ENCODE assay signal across 15 cellular contexts in the genomic region with DNA sequence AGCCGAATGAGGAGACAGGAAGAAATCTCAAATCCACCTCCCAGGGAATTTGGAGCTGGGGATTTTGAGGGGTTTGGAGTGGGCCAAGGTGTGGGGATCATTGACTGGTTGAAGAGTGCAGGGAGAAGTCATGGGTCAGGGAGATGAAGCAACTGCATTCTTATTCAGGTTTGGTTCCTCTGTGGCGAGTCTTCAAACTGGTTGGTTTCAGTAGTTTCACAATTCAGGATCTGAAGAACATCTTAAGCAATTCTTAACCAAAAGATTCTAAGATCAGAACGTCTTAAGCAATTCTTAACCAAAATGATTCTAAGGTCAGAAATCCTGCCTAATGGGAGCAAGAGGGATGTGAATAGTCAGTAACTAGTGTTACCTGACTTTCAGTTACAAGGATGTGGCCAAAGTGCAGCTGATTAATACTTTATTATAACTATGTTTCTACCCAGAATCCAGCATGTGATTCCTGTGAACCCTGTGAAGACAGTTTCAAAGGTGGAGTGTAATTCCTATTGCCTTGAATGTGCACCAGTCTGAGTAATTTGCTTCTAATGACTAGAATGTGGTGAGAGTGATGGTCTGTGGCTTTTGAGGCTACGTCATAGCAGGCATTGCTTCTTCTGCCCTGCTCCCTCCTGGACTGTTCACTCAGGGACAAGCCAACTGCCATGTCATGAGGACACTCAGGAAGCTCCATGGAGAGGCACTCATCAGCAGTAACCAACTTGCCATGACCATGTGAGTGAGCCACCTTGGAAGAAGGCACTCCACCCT.
A peak's percentile ranks its signal among the peaks of the same experiment; 100 is the strongest.
DNase-seq lines count a peak whose midpoint lies in the region; FAIRE-seq and TF ChIP-seq lines count a peak whose summit lies in the region.
"Had no signal": no experiment of that assay in that cellular context is flagged by ENCODE, and none has a peak within 500 bp of the region (broad histone marks: within the 10 kb centered on the region; RNA-seq: fewer than 3 reads in every experiment).

No MANE protein-coding gene starts in this region.

- H3K27ac Mint-ChIP-seq in activated CD4-positive, alpha-beta T cell treated with anti-CD3 and anti-CD28 coated beads, Interleukin-2, amount 10 ng/mL, durations not matched to agents 7 days and 5 days = peak overlapping the region; percentile 21
- no peak overlapping the region for H3K27ac Mint-ChIP-seq in activated CD4-positive, alpha-beta T cell treated with anti-CD3 and anti-CD28 coated beads, Interleukin-2, amount 10 ng/mL, durations not matched to agents 24 days and 14 days
- H3K27ac Mint-ChIP-seq: activated T-helper 1 cell treated with anti-CD3 and anti-CD28 coated beads, Interleukin-12 subunit alpha, Interleukin-12 subunit beta, Interleukin-2, Interleukin-4 antibody, amounts not matched to agents 30 ng/mL and 10 ng/mL and 1 ng/mL, durations not matched to agents 14 hours and 24 hours and 36 hours; naive thymus-derived CD8-positive, alpha-beta T cell had no signal

- H3K36me3 Mint-ChIP-seq in activated CD4-positive, alpha-beta T cell treated with anti-CD3 and anti-CD28 coated beads, Interleukin-2, amount 10 ng/mL, durations not matched to agents 7 days and 5 days (ENCODE audit: low read depth) = no peaks in the 10 kb centered on the region
- H3K36me3 Mint-ChIP-seq in activated CD4-positive, alpha-beta T cell treated with anti-CD3 and anti-CD28 coated beads, Interleukin-2, amount 10 ng/mL, durations not matched to agents 24 days and 14 days (ENCODE audit: low read depth) = no peaks in the 10 kb centered on the region
- H3K36me3 Mint-ChIP-seq: naive thymus-derived CD8-positive, alpha-beta T cell had no signal

- H3K4me3 ChIP-seq in fibroblast of the aortic adventitia (ENCODE audit: low read depth, low read length) = no peak overlapping the region

- no peak for DNase-seq in activated CD4-positive, alpha-beta T cell treated with anti-CD3 and anti-CD28 coated beads, Interleukin-2, amount 10 ng/mL, durations not matched to agents 7 days and 5 days
- DNase-seq in activated CD4-positive, alpha-beta T cell treated with anti-CD3 and anti-CD28 coated beads, Interleukin-2, amount 10 ng/mL, durations not matched to agents 24 days and 14 days = no peak
- peak; percentile 18 for DNase-seq in RPMI7951 (ENCODE audit: low read depth)
- peak; percentile 17 for DNase-seq in fibroblast of the aortic adventitia (ENCODE audit: low read depth)
- DNase-seq in stimulated activated CD8-positive, alpha-beta memory T cell treated with anti-CD3 and anti-CD28 coated beads, Interleukin-4, amount 100 ng/mL, for 48 hours = peak; percentile 24
- no peak for DNase-seq in NCI-H345 treated with DMSO at 0.1 percent for 48 hours (lab: John Stamatoyannopoulos, UW; ENCODE audit: unreplicated experiment)
- no peak for DNase-seq in urothelium cell line (ENCODE audit: low spot score)
- DNase-seq in activated CD4-positive, CD25-positive, alpha-beta regulatory T cell treated with anti-CD3 and anti-CD28 coated beads, Interleukin-2, amount 50 U/mL, for 72 hours = no peak
- DNase-seq: DMS53; naive thymus-derived CD8-positive, alpha-beta T cell; NCI-H2171; WERI-Rb-1 had no signal

- H3K27me3 Mint-ChIP-seq in activated CD4-positive, alpha-beta T cell treated with anti-CD3 and anti-CD28 coated beads, Interleukin-2, amount 10 ng/mL, durations not matched to agents 7 days and 5 days = peaks cover 5% of the 10 kb centered on the region
- peaks cover 9% of the 10 kb centered on the region for H3K27me3 Mint-ChIP-seq in activated CD4-positive, alpha-beta T cell treated with anti-CD3 and anti-CD28 coated beads, Interleukin-2, amount 10 ng/mL, durations not matched to agents 24 days and 14 days
- H3K27me3 Mint-ChIP-seq: central memory CD8-positive, alpha-beta T cell had no signal

- POLR2A ChIA-PET in activated CD4-positive, alpha-beta T cell treated with anti-CD3 and anti-CD28 coated beads, Interleukin-2, amount 10 ng/mL, durations not matched to agents 7 days and 5 days (lab: Charles Lee) = no interaction called here

- H3K9me3 Mint-ChIP-seq in activated CD4-positive, alpha-beta T cell treated with anti-CD3 and anti-CD28 coated beads, Interleukin-2, amount 10 ng/mL, durations not matched to agents 7 days and 5 days = no peaks in the 10 kb centered on the region
- H3K9me3 Mint-ChIP-seq in activated CD4-positive, alpha-beta T cell treated with anti-CD3 and anti-CD28 coated beads, Interleukin-2, amount 10 ng/mL, durations not matched to agents 24 days and 14 days = no peaks in the 10 kb centered on the region
- H3K9me3 Mint-ChIP-seq: activated T-helper 1 cell treated with anti-CD3 and anti-CD28 coated beads, Interleukin-12 subunit alpha, Interleukin-12 subunit beta, Interleukin-2, Interleukin-4 antibody, amounts not matched to agents 30 ng/mL and 10 ng/mL and 1 ng/mL, durations not matched to agents 14 hours and 24 hours and 36 hours; central memory CD8-positive, alpha-beta T cell; naive thymus-derived CD8-positive, alpha-beta T cell had no signal

- CTCF ChIA-PET in activated CD4-positive, alpha-beta T cell treated with anti-CD3 and anti-CD28 coated beads, Interleukin-2, amount 10 ng/mL, durations not matched to agents 7 days and 5 days (lab: Charles Lee) = no interaction called here

- no peak overlapping the region for H3K4me3 Mint-ChIP-seq in activated CD4-positive, alpha-beta T cell treated with anti-CD3 and anti-CD28 coated beads, Interleukin-2, amount 10 ng/mL, durations not matched to agents 7 days and 5 days
- no peak overlapping the region for H3K4me3 Mint-ChIP-seq in activated CD4-positive, alpha-beta T cell treated with anti-CD3 and anti-CD28 coated beads, Interleukin-2, amount 10 ng/mL, durations not matched to agents 24 days and 14 days
- H3K4me3 Mint-ChIP-seq: activated T-helper 1 cell treated with anti-CD3 and anti-CD28 coated beads, Interleukin-12 subunit alpha, Interleukin-12 subunit beta, Interleukin-2, Interleukin-4 antibody, amounts not matched to agents 30 ng/mL and 10 ng/mL and 1 ng/mL, durations not matched to agents 14 hours and 24 hours and 36 hours; central memory CD8-positive, alpha-beta T cell; naive thymus-derived CD8-positive, alpha-beta T cell had no signal

- intact Hi-C loops in activated CD4-positive, alpha-beta T cell treated with anti-CD3 and anti-CD28 coated beads, Interleukin-2, amount 10 ng/mL, durations not matched to agents 24 days and 14 days (cut with micrococcal nuclease) = no loop called here

- no peak for FAIRE-seq in urothelium cell line (lab: Jason Lieb, UNC)
- FAIRE-seq: GM12892 had no signal

- no peak for TF ChIP-seq CTCF in fibroblast of the aortic adventitia (IDR thresholded peaks at IDR 0.05; ENCODE audit: insufficient read depth, low read length)

- peaks cover 3% of the 10 kb centered on the region for H3K4me1 Mint-ChIP-seq in activated CD4-positive, alpha-beta T cell treated with anti-CD3 and anti-CD28 coated beads, Interleukin-2, amount 10 ng/mL, durations not matched to agents 7 days and 5 days
- H3K4me1 Mint-ChIP-seq in activated CD4-positive, alpha-beta T cell treated with anti-CD3 and anti-CD28 coated beads, Interleukin-2, amount 10 ng/mL, durations not matched to agents 24 days and 14 days = no peaks in the 10 kb centered on the region
- H3K4me1 Mint-ChIP-seq: central memory CD8-positive, alpha-beta T cell; naive thymus-derived CD8-positive, alpha-beta T cell had no signal

Comparison
In these comparisons a context has a peak if more than half of its experiments do, and no peak if none do; other contexts are left out.
1. DNase-seq: peak in RPMI7951 (single experiment), fibroblast of the aortic adventitia (single experiment) and stimulated activated CD8-positive, alpha-beta memory T cell treated with anti-CD3 and anti-CD28 coated beads, Interleukin-4, amount 100 ng/mL, for 48 hours (single experiment); none in activated CD4-positive, alpha-beta T cell treated with anti-CD3 and anti-CD28 coated beads, Interleukin-2, amount 10 ng/mL, durations not matched to agents 7 days and 5 days (single experiment), activated CD4-positive, alpha-beta T cell treated with anti-CD3 and anti-CD28 coated beads, Interleukin-2, amount 10 ng/mL, durations not matched to agents 24 days and 14 days (single experiment), NCI-H345 treated with DMSO at 0.1 percent for 48 hours (single experiment), urothelium cell line (single experiment) and activated CD4-positive, CD25-positive, alpha-beta regulatory T cell treated with anti-CD3 and anti-CD28 coated beads, Interleukin-2, amount 50 U/mL, for 72 hours (single experiment).